1 cellular context compared by ENCODE assay signal in the genomic region with DNA sequence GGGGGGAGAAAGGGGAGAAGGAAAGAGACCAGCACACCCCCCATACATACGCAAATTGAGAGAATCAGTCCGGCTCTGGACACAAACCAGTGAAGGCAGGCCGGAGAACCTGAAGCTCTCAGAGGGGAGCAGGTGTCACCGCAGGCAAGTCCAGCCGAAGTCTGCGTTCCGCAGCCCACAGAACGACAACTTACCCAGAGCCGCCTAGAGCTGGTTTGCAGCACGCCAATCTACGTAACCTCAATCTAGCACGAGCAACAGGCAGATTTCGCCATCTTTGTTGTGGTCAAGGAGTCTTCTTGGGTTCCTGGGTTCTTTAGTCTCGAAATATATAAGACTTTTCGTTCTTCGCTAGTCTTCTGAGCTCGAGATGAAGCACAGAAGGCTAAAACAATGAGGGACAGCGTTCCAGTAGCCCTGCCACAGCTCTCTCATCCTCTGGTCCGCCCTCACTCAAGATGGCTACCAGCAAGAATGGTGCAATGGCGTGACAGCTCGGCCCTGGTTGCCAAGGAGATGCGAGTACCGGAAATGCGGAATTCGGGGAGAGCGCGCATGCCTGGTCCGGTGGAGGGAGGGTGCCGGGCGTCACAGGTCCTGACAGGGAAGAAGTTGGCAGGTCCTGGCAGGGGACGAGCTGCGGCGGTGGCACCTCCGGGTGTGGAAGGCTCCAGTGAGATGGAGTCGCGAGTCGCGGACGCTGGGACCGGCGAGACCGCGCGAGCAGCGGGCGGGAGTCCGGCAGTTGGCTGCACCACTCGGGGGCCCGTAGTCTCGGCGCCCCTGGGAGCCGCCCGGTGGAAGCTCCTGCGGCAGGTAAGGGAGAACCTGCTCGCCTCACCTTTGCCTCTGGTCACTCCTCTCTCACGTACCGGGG.
TF ChIP-seq lines count a peak whose summit lies in the region.

A gene (plus strand): TSS at position 618 of the 877 bp plus-strand sequence.
A gene (minus strand): TSS at position 165 of the 877 bp plus-strand sequence. CDS start 15,152 bp downstream, outside the sequence.

TF ChIP-seq in HepG2, 621 proteins besides CTCF, POLR2A, EP300 and RAD21 (continued from another document and continues in another):
- TF ChIP-seq, protein P1, sequence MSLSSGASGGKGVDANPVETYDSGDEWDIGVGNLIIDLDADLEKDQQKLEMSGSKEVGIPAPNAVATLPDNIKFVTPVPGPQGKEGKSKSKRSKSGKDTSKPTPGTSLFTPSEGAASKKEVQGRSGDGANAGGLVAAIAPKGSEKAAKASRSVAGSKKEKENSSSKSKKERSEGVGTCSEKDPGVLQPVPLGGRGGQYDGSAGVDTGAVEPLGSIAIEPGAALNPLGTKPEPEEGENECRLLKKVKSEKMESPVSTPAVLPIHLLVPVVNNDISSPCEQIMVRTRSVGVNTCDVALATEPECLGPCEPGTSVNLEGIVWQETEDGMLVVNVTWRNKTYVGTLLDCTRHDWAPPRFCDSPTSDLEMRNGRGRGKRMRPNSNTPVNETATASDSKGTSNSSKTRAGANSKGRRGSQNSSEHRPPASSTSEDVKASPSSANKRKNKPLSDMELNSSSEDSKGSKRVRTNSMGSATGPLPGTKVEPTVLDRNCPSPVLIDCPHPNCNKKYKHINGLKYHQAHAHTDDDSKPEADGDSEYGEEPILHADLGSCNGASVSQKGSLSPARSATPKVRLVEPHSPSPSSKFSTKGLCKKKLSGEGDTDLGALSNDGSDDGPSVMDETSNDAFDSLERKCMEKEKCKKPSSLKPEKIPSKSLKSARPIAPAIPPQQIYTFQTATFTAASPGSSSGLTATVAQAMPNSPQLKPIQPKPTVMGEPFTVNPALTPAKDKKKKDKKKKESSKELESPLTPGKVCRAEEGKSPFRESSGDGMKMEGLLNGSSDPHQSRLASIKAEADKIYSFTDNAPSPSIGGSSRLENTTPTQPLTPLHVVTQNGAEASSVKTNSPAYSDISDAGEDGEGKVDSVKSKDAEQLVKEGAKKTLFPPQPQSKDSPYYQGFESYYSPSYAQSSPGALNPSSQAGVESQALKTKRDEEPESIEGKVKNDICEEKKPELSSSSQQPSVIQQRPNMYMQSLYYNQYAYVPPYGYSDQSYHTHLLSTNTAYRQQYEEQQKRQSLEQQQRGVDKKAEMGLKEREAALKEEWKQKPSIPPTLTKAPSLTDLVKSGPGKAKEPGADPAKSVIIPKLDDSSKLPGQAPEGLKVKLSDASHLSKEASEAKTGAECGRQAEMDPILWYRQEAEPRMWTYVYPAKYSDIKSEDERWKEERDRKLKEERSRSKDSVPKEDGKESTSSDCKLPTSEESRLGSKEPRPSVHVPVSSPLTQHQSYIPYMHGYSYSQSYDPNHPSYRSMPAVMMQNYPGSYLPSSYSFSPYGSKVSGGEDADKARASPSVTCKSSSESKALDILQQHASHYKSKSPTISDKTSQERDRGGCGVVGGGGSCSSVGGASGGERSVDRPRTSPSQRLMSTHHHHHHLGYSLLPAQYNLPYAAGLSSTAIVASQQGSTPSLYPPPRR (CRISPR knock-in tag; IDR thresholded peaks at IDR 0.05; ENCODE audit: borderline replicate concordance), result peak; percentile 56; the same call in 1 of the 2 replicates
- TF ChIP-seq PAX8 (CRISPR knock-in tag; IDR thresholded peaks at IDR 0.05; ENCODE audit: borderline replicate concordance) (no peak; the same call in 1 of the 2 replicates), CENPX (CRISPR knock-in tag; IDR thresholded peaks at IDR 0.05) (no peak), KDM4B (CRISPR knock-in tag; IDR thresholded peaks at IDR 0.05) (peak; percentile 60; the same call in 1 of the 2 replicates), REXO4 (CRISPR knock-in tag; IDR thresholded peaks at IDR 0.05; ENCODE audit: borderline replicate concordance) (0 out of 2 replicates have a peak, but pooled peaks have one; percentile 67), ZNF253 (CRISPR knock-in tag; IDR thresholded peaks at IDR 0.05; ENCODE audit: borderline replicate concordance) (0 out of 2 replicates have a peak, but pooled peaks have one; percentile 11), SMAD3 (CRISPR knock-in tag; IDR thresholded peaks at IDR 0.05) (peak; percentile 77), ZNF180 (CRISPR knock-in tag; IDR thresholded peaks at IDR 0.05; ENCODE audit: borderline replicate concordance, low read depth) (no peak), FOXO1 (CRISPR knock-in tag; IDR thresholded peaks at IDR 0.05) (peak; percentile 64), PCBP2 (optimal IDR thresholded peaks at IDR 0.05; ENCODE audit: low read depth, low read length, poor library complexity, severe bottlenecking) (no peak), HMG20A (CRISPR knock-in tag; IDR thresholded peaks at IDR 0.05; ENCODE audit: borderline replicate concordance) (no peak), ZNF331 (CRISPR knock-in tag; IDR thresholded peaks at IDR 0.05) (peak; percentile 50), RBM39 (IDR thresholded peaks at IDR 0.05; ENCODE audit: low read depth, low read length, poor library complexity, severe bottlenecking) (peak; percentile 81), NAIF1 (CRISPR knock-in tag; IDR thresholded peaks at IDR 0.05; ENCODE audit: borderline replicate concordance) (peak; percentile 98), XRCC5 (optimal IDR thresholded peaks at IDR 0.05; ENCODE audit: low read length) (peak; percentile 98), GABPA (IDR thresholded peaks at IDR 0.05; ENCODE audit: low read depth, low read length) (peak; percentile 65), GABPA (CRISPR knock-in tag; IDR thresholded peaks at IDR 0.05; ENCODE audit: low read depth) (peak; percentile 91), ZZZ3 (CRISPR knock-in tag; IDR thresholded peaks at IDR 0.05; ENCODE audit: borderline replicate concordance) (no peak; the same call in 1 of the 2 replicates), HDAC1 (CRISPR knock-in tag; IDR thresholded peaks at IDR 0.05) (peak; percentile 92), ZNF557 (CRISPR knock-in tag; IDR thresholded peaks at IDR 0.05) (peak; percentile 79; the same call in 1 of the 2 replicates), STAT5B (CRISPR knock-in tag; IDR thresholded peaks at IDR 0.05) (0 out of 2 replicates have a peak, but pooled peaks have one; percentile 42), TP53 (CRISPR knock-in tag; conservative IDR thresholded peaks at IDR 0.05) (0 out of 2 replicates have a peak, but pooled peaks have one; percentile 4), NCOA2 (CRISPR knock-in tag; IDR thresholded peaks at IDR 0.05) (no peak; the same call in none of the 2 replicates), MLLT10 (CRISPR knock-in tag; IDR thresholded peaks at IDR 0.05) (no peak), BHLHE40 (IDR thresholded peaks at IDR 0.05; ENCODE audit: low read length) (peak; percentile 68), ZFP62 (CRISPR knock-in tag; IDR thresholded peaks at IDR 0.05) (no peak), ZNF780A (CRISPR knock-in tag; IDR thresholded peaks at IDR 0.05) (0 out of 2 replicates have a peak, but pooled peaks have one; percentile 54), ZNF546 (CRISPR knock-in tag; conservative IDR thresholded peaks at IDR 0.05) (no peak; the same call in 1 of the 2 replicates), MAFK (conservative IDR thresholded peaks at IDR 0.05 in 1 of 2, IDR thresholded peaks at IDR 0.05 in 1 of 2; ENCODE audit: low read length in 2 of 2) (no peak), SALL2 (CRISPR knock-in tag; IDR thresholded peaks at IDR 0.05) (peak; percentile 45; the same call in 1 of the 2 replicates), POLR2AphosphoS2 (IDR thresholded peaks at IDR 0.05; ENCODE audit: low read depth, low read length) (no peak)
- TF ChIP-seq, protein P2, sequence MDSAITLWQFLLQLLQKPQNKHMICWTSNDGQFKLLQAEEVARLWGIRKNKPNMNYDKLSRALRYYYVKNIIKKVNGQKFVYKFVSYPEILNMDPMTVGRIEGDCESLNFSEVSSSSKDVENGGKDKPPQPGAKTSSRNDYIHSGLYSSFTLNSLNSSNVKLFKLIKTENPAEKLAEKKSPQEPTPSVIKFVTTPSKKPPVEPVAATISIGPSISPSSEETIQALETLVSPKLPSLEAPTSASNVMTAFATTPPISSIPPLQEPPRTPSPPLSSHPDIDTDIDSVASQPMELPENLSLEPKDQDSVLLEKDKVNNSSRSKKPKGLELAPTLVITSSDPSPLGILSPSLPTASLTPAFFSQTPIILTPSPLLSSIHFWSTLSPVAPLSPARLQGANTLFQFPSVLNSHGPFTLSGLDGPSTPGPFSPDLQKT (CRISPR knock-in tag; IDR thresholded peaks at IDR 0.05; ENCODE audit: borderline replicate concordance), result no peak
- TF ChIP-seq, protein P3, sequence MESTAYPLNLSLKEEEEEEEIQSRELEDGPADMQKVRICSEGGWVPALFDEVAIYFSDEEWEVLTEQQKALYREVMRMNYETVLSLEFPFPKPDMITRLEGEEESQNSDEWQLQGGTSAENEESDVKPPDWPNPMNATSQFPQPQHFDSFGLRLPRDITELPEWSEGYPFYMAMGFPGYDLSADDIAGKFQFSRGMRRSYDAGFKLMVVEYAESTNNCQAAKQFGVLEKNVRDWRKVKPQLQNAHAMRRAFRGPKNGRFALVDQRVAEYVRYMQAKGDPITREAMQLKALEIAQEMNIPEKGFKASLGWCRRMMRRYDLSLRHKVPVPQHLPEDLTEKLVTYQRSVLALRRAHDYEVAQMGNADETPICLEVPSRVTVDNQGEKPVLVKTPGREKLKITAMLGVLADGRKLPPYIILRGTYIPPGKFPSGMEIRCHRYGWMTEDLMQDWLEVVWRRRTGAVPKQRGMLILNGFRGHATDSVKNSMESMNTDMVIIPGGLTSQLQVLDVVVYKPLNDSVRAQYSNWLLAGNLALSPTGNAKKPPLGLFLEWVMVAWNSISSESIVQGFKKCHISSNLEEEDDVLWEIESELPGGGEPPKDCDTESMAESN (CRISPR knock-in tag; conservative IDR thresholded peaks at IDR 0.05), result peak; percentile 93
- TF ChIP-seq, protein P4, sequence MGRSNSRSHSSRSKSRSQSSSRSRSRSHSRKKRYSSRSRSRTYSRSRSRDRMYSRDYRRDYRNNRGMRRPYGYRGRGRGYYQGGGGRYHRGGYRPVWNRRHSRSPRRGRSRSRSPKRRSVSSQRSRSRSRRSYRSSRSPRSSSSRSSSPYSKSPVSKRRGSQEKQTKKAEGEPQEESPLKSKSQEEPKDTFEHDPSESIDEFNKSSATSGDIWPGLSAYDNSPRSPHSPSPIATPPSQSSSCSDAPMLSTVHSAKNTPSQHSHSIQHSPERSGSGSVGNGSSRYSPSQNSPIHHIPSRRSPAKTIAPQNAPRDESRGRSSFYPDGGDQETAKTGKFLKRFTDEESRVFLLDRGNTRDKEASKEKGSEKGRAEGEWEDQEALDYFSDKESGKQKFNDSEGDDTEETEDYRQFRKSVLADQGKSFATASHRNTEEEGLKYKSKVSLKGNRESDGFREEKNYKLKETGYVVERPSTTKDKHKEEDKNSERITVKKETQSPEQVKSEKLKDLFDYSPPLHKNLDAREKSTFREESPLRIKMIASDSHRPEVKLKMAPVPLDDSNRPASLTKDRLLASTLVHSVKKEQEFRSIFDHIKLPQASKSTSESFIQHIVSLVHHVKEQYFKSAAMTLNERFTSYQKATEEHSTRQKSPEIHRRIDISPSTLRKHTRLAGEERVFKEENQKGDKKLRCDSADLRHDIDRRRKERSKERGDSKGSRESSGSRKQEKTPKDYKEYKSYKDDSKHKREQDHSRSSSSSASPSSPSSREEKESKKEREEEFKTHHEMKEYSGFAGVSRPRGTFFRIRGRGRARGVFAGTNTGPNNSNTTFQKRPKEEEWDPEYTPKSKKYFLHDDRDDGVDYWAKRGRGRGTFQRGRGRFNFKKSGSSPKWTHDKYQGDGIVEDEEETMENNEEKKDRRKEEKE (IDR thresholded peaks at IDR 0.05), result no peak
- TF ChIP-seq, protein P5, sequence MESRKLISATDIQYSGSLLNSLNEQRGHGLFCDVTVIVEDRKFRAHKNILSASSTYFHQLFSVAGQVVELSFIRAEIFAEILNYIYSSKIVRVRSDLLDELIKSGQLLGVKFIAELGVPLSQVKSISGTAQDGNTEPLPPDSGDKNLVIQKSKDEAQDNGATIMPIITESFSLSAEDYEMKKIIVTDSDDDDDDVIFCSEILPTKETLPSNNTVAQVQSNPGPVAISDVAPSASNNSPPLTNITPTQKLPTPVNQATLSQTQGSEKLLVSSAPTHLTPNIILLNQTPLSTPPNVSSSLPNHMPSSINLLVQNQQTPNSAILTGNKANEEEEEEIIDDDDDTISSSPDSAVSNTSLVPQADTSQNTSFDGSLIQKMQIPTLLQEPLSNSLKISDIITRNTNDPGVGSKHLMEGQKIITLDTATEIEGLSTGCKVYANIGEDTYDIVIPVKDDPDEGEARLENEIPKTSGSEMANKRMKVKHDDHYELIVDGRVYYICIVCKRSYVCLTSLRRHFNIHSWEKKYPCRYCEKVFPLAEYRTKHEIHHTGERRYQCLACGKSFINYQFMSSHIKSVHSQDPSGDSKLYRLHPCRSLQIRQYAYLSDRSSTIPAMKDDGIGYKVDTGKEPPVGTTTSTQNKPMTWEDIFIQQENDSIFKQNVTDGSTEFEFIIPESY (CRISPR knock-in tag; IDR thresholded peaks at IDR 0.05), result no peak
- TF ChIP-seq, protein P6, sequence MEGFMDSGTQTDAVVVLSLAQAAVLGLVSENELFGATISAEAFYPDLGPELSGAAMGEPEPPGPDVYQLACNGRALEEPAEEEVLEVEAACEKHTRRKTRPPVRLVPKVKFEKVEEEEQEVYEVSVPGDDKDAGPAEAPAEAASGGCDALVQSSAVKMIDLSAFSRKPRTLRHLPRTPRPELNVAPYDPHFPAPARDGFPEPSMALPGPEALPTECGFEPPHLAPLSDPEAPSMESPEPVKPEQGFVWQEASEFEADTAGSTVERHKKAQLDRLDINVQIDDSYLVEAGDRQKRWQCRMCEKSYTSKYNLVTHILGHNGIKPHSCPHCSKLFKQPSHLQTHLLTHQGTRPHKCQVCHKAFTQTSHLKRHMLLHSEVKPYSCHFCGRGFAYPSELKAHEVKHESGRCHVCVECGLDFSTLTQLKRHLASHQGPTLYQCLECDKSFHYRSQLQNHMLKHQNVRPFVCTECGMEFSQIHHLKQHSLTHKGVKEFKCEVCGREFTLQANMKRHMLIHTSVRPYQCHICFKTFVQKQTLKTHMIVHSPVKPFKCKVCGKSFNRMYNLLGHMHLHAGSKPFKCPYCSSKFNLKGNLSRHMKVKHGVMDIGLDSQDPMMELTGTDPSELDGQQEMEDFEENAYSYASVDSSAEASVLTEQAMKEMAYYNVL (CRISPR knock-in tag; IDR thresholded peaks at IDR 0.05; ENCODE audit: borderline replicate concordance), result peak; percentile 84; the same call in 1 of the 2 replicates
- TF ChIP-seq, protein P7, sequence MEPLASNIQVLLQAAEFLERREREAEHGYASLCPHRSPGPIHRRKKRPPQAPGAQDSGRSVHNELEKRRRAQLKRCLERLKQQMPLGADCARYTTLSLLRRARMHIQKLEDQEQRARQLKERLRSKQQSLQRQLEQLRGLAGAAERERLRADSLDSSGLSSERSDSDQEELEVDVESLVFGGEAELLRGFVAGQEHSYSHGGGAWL (CRISPR knock-in tag; IDR thresholded peaks at IDR 0.05), result peak; percentile 93
- TF ChIP-seq, protein P8, sequence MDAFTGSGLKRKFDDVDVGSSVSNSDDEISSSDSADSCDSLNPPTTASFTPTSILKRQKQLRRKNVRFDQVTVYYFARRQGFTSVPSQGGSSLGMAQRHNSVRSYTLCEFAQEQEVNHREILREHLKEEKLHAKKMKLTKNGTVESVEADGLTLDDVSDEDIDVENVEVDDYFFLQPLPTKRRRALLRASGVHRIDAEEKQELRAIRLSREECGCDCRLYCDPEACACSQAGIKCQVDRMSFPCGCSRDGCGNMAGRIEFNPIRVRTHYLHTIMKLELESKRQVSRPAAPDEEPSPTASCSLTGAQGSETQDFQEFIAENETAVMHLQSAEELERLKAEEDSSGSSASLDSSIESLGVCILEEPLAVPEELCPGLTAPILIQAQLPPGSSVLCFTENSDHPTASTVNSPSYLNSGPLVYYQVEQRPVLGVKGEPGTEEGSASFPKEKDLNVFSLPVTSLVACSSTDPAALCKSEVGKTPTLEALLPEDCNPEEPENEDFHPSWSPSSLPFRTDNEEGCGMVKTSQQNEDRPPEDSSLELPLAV (CRISPR knock-in tag; conservative IDR thresholded peaks at IDR 0.05; ENCODE audit: low read depth), result no peak
- TF ChIP-seq, protein P9, sequence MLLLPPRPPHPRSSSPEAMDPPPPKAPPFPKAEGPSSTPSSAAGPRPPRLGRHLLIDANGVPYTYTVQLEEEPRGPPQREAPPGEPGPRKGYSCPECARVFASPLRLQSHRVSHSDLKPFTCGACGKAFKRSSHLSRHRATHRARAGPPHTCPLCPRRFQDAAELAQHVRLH (CRISPR knock-in tag; IDR thresholded peaks at IDR 0.05; ENCODE audit: borderline replicate concordance, low read depth), result peak; percentile 21; the same call in 1 of the 2 replicates
